8 cellular contexts compared by ENCODE assay signal in genomic region chr14:39174560-39175444, GRCh38. TPM values are rescaled to one million over a fixed set of nuclear protein-coding genes. Genes with fewer than 3 reads are reported as not detected.
DNase-seq lines count a peak whose midpoint lies in the region; ATAC-seq and TF ChIP-seq lines count a peak whose summit lies in the region.

Gene PNN, plus strand, starts transcription at chr14:39175254. Its CDS starts 26 bp downstream, at chr14:39175280.

- H3K27ac ChIP-seq in SU-DHL-6 (ENCODE audit: low read depth, low read length) (peak within 1 kb of the TSS; percentile 91), thymus (ENCODE audit: low read depth) (peak within 1 kb of the TSS; percentile 96)

- H3K4me1 ChIP-seq in thymus (ENCODE audit: control insufficient read depth, insufficient read depth, low read length) = peaks cover 4% of the 10 kb centered on the region

- H3K4me2 ChIP-seq in SU-DHL-6 (ENCODE audit: low read depth, low read length, poor library complexity, severe bottlenecking) = peak within 1 kb of the TSS; percentile 90

- TF ChIP-seq CTCF in SU-DHL-6 (IDR thresholded peaks at IDR 0.05; ENCODE audit: insufficient read depth, low read length, poor library complexity, severe bottlenecking) (no peak), osteocyte (IDR thresholded peaks at IDR 0.05) (no peak)

- no peaks in the 10 kb centered on the region for H3K9me3 Mint-ChIP-seq in activated naive CD8-positive, alpha-beta T cell treated with anti-CD3 and anti-CD28 coated beads, Interleukin-2, amount 10 ng/mL, durations not matched to agents 7 days and 5 days
- H3K9me3 Mint-ChIP-seq in osteocyte (ENCODE audit: unreplicated experiment) = no peaks in the 10 kb centered on the region

- intact Hi-C loops in head of caudate nucleus (cut with DNase I) = loop anchor here (2.0 kb wide), 2 partner anchors 92 to 258 kb away; partner anchors contain the start of gene FBXO33

- peak within 1 kb of the TSS; percentile 36 for H2AFZ ChIP-seq in SU-DHL-6 (ENCODE audit: low read depth, low read length, severe bottlenecking)

- peak; percentile 81 for TF ChIP-seq POLR2A in GM10847 (IDR thresholded peaks at IDR 0.05; ENCODE audit: extremely low read depth, insufficient read length)

- H3K36me3 ChIP-seq in SU-DHL-6 (ENCODE audit: low read length) = peaks cover 36% of the 10 kb centered on the region
- H3K36me3 ChIP-seq in thymus (ENCODE audit: control insufficient read depth, insufficient read depth) = peaks cover 22% of the 10 kb centered on the region

- peak; percentile 91 for ATAC-seq in HG02678 (IDR thresholded peaks at IDR 0.05; ENCODE audit: unreplicated experiment)
- ATAC-seq in activated naive CD8-positive, alpha-beta T cell treated with anti-CD3 and anti-CD28 coated beads, Interleukin-2, amount 10 ng/mL, durations not matched to agents 7 days and 5 days (ENCODE audit: low read depth) = peak; percentile 92

- H3K79me2 ChIP-seq in SU-DHL-6 (ENCODE audit: insufficient read depth, low read length) = peaks cover 42% of the 10 kb centered on the region

- peaks cover 24% of the 10 kb centered on the region for H4K20me1 ChIP-seq in SU-DHL-6 (ENCODE audit: low read depth, low read length)

- DNase-seq in NCI-H128 (lab: John Stamatoyannopoulos, UW; ENCODE audit: unreplicated experiment) (peak; percentile 98), head of caudate nucleus (peak; percentile 95 to 99 (median 98)), osteocyte (ENCODE audit: extremely low spot score, unreplicated experiment) (peak; percentile 99)
- DNase-seq in activated naive CD8-positive, alpha-beta T cell treated with anti-CD3 and anti-CD28 coated beads, Interleukin-2, amount 10 ng/mL, durations not matched to agents 7 days and 5 days = peak; percentile 91

- H3K4me1 Mint-ChIP-seq in activated naive CD8-positive, alpha-beta T cell treated with anti-CD3 and anti-CD28 coated beads, Interleukin-2, amount 10 ng/mL, durations not matched to agents 7 days and 5 days = peaks cover 27% of the 10 kb centered on the region
- H3K4me1 Mint-ChIP-seq in osteocyte (ENCODE audit: unreplicated experiment) = peaks cover 29% of the 10 kb centered on the region

- peak within 1 kb of the TSS; percentile 96 for H3K27ac Mint-ChIP-seq in activated naive CD8-positive, alpha-beta T cell treated with anti-CD3 and anti-CD28 coated beads, Interleukin-2, amount 10 ng/mL, durations not matched to agents 7 days and 5 days
- peak within 1 kb of the TSS; percentile 99 for H3K27ac Mint-ChIP-seq in osteocyte (ENCODE audit: unreplicated experiment)

- POLR2A ChIA-PET in activated naive CD8-positive, alpha-beta T cell treated with anti-CD3 and anti-CD28 coated beads, Interleukin-2, amount 10 ng/mL, durations not matched to agents 7 days and 5 days (lab: Charles Lee) = interaction anchor here (0.9 to 1.7 kb wide), 9 partner anchors 10 to 257 kb away, joined by 3 to 16 read pairs (median 6); partner anchors contain the start of genes FBXO33, GEMIN2 and SEC23A

- no peaks in the 10 kb centered on the region for H3K27me3 Mint-ChIP-seq in activated naive CD8-positive, alpha-beta T cell treated with anti-CD3 and anti-CD28 coated beads, Interleukin-2, amount 10 ng/mL, durations not matched to agents 7 days and 5 days
- H3K27me3 Mint-ChIP-seq in osteocyte (ENCODE audit: unreplicated experiment) = no peaks in the 10 kb centered on the region

- H3K4me3 ChIP-seq in SU-DHL-6 (ENCODE audit: insufficient read depth, low read length, poor library complexity, severe bottlenecking) = peak within 1 kb of the TSS; percentile 92
- H3K4me3 ChIP-seq in thymus (ENCODE audit: low read length) = peak within 1 kb of the TSS; percentile 97

- H3K9ac ChIP-seq in SU-DHL-6 (ENCODE audit: low read length) = peak within 1 kb of the TSS; percentile 94

- peaks cover 63% of the 10 kb centered on the region for H3F3A ChIP-seq in SU-DHL-6 (ENCODE audit: insufficient read depth)

- 6% methylated on average over 56 of the region's 56 CpGs for WGBS in thymus

- peaks cover 29% of the 10 kb centered on the region for H3K36me3 Mint-ChIP-seq in activated naive CD8-positive, alpha-beta T cell treated with anti-CD3 and anti-CD28 coated beads, Interleukin-2, amount 10 ng/mL, durations not matched to agents 7 days and 5 days
- H3K36me3 Mint-ChIP-seq in osteocyte (ENCODE audit: unreplicated experiment) = peaks cover 32% of the 10 kb centered on the region

- H3K27me3 ChIP-seq in SU-DHL-6 (ENCODE audit: low read length) (no peaks in the 10 kb centered on the region), thymus (ENCODE audit: control insufficient read depth, insufficient read depth) (no peaks in the 10 kb centered on the region)

- peak within 1 kb of the TSS; percentile 91 for H3K4me3 Mint-ChIP-seq in activated naive CD8-positive, alpha-beta T cell treated with anti-CD3 and anti-CD28 coated beads, Interleukin-2, amount 10 ng/mL, durations not matched to agents 7 days and 5 days
- peak within 1 kb of the TSS; percentile 95 for H3K4me3 Mint-ChIP-seq in osteocyte (ENCODE audit: unreplicated experiment)

- H3K9me3 ChIP-seq in SU-DHL-6 (ENCODE audit: insufficient read depth, low read length) (no peaks in the 10 kb centered on the region), thymus (ENCODE audit: control insufficient read depth) (no peaks in the 10 kb centered on the region)

- H3K9me2 ChIP-seq in SU-DHL-6 (replicated peaks; ENCODE audit: insufficient read depth, low read length) = no peaks in the 10 kb centered on the region

RNA-seq across cellular contexts. Expression of gene PNN, which starts in this region (rescaled TPM):
- 100 to 1,000 TPM; 105 TPM for total RNA-seq in activated naive CD8-positive, alpha-beta T cell treated with anti-CD3 and anti-CD28 coated beads, Interleukin-2, amount 10 ng/mL, durations not matched to agents 7 days and 5 days
- 53.0 and 66.1 TPM in 2 replicates for total RNA-seq in osteocyte
- polyA plus RNA-seq in thymus = 68.3 TPM

Comparison
In these comparisons a context has a peak if more than half of its experiments do, and no peak if none do; other contexts are left out.
1. Peak in every context shown above with its lines: DNase-seq, ATAC-seq, H3K4me3 ChIP-seq and H3K27ac ChIP-seq.